In genomic region chr18:22591231-22591630, GRCh38 we compare ENCODE assay signal across 27 cellular contexts.
DNase-seq lines count a peak whose midpoint lies in the region; ATAC-seq and TF ChIP-seq lines count a peak whose summit lies in the region.
"Had no signal": no experiment of that assay in that cellular context is flagged by ENCODE, and none has a peak within 500 bp of the region (broad histone marks: within the 10 kb centered on the region; RNA-seq: fewer than 3 reads in every experiment).

No MANE protein-coding gene starts in this region.

- no peak overlapping the region for H3K4me3 ChIP-seq in adipocyte (ENCODE audit: low read length)
- no peak overlapping the region for H3K4me3 ChIP-seq in transverse colon
- H3K4me3 ChIP-seq: A549, lower lobe of right lung, SK-N-MC, tibial artery had no signal

- TF ChIP-seq POLR2A in transverse colon (IDR thresholded peaks at IDR 0.05), result no peak

- H3K9me3 ChIP-seq in adipocyte (ENCODE audit: control insufficient read depth, low read length) (peaks cover 16% of the 10 kb centered on the region), transverse colon (no peaks in the 10 kb centered on the region)
- H3K9me3 ChIP-seq: BE2C, lower lobe of right lung had no signal

- H3K9ac ChIP-seq in adipocyte (ENCODE audit: low read length), result no peak overlapping the region

- H3K27me3 ChIP-seq in adipocyte (replicated peaks; ENCODE audit: control insufficient read depth, insufficient read depth, low read length) (no peaks in the 10 kb centered on the region), transverse colon (no peaks in the 10 kb centered on the region)
- H3K27me3 ChIP-seq: BE2C, tibial artery had no signal

- in situ Hi-C loops in transverse colon (cut with MboI; ENCODE audit: low pct_ligation_motif_present in 1 of 4, low pct_unique_long_range_greater_than_20kb in 1 of 4, low sequenced_read_pairs in 3 of 4), result no loop called here

- no peak for TF ChIP-seq CTCF in transverse colon (IDR thresholded peaks at IDR 0.05)

- no peaks in the 10 kb centered on the region for H3K36me3 ChIP-seq in adipocyte (ENCODE audit: control insufficient read depth, insufficient read depth, low read length, severe bottlenecking)
- no peaks in the 10 kb centered on the region for H3K36me3 ChIP-seq in transverse colon
- H3K36me3 ChIP-seq: BE2C, lower lobe of right lung, tibial artery had no signal

- TF ChIP-seq EP300 in transverse colon (IDR thresholded peaks at IDR 0.05; ENCODE audit: low read depth), result no peak

- peak; percentile 25 for ATAC-seq in esophagus mucosa
- ATAC-seq: A549; activated T-cell treated with anti-CD3 and anti-CD28 coated beads, Interleukin-2, amount 50 U/mL, for 72 hours; effector memory CD8-positive, alpha-beta T cell; lower lobe of right lung; Panc1; stimulated activated naive CD8-positive, alpha-beta T cell treated with anti-CD3 and anti-CD28 coated beads, Interleukin-15, Interleukin-2, amounts not matched to agents 100 U/mL and 50 U/mL, for 24 hours; T-helper 17 cell had no signal

- DNase-seq in EH (ENCODE audit: low read depth), result peak; percentile 20
- DNase-seq in adipocyte (ENCODE audit: low read depth), result peak; percentile 77
- peak; percentile 32 for DNase-seq in left kidney (ENCODE audit: low read depth, low spot score)
- DNase-seq in transverse colon, result no peak
- no peak for DNase-seq in NCI-H2227 (lab: John Stamatoyannopoulos, UW; ENCODE audit: unreplicated experiment)
- DNase-seq in DMS 273 treated with DMSO at 0.1 percent for 48 hours (lab: John Stamatoyannopoulos, UW), result no peak
- no peak for DNase-seq in effector CD8-positive, alpha-beta T cell (lab: John Stamatoyannopoulos, UW)
- DNase-seq: activated CD4-positive, alpha-beta T cell treated with anti-CD3 and anti-CD28 coated beads for 48 hours; activated naive CD4-positive, alpha-beta T cell treated with anti-CD3 and anti-CD28 coated beads, Interleukin-2, amount 10 ng/mL, durations not matched to agents 7 days and 5 days; activated T-cell treated with anti-CD3 and anti-CD28 coated beads, Interleukin-2, amount 50 U/mL, for 72 hours; anterior cingulate cortex; BE2C; DMS79 treated with DMSO at 0.1 percent for 48 hours; effector memory CD8-positive, alpha-beta T cell; foreskin melanocyte; hippocampal formation; lower lobe of right lung; NCI-H1048; NCI-H187 treated with DMSO at 0.1 percent for 48 hours; stimulated activated CD4-positive, alpha-beta T cell treated with anti-CD3 and anti-CD28 coated beads, Interleukin-4, amount 100 ng/mL, for 4 hours; stimulated activated naive CD8-positive, alpha-beta T cell treated with anti-CD3 and anti-CD28 coated beads, Interleukin-15, Interleukin-2, amounts not matched to agents 100 U/mL and 50 U/mL, for 24 hours; T-helper 17 cell; tibial artery had no signal

- 77% methylated on average over 1 of the region's 1 CpG; no CpG with 5 or more reads in 1 of the 2 donors for WGBS in transverse colon (ENCODE audit: low coverage in 1 of 2), 2 donors

- H3K4me1 ChIP-seq in adipocyte (ENCODE audit: control insufficient read depth, insufficient read depth, low read length), result peaks cover 11% of the 10 kb centered on the region
- no peaks in the 10 kb centered on the region for H3K4me1 ChIP-seq in transverse colon
- H3K4me1 ChIP-seq: A549, BE2C, lower lobe of right lung had no signal

- intact Hi-C loops in transverse colon (cut with DNase I; ENCODE audit: low total_unique reads), result no loop called here

- H3K27ac ChIP-seq in transverse colon, result no peak overlapping the region
- H3K27ac ChIP-seq: A549, lower lobe of right lung, SK-N-MC, tibial artery had no signal

Comparison
In these comparisons a context has a peak if more than half of its experiments do, and no peak if none do; other contexts are left out.
1. DNase-seq: peak in EH (single experiment), adipocyte (single experiment) and left kidney (single experiment); none in transverse colon (single experiment), NCI-H2227 (single experiment), DMS 273 treated with DMSO at 0.1 percent for 48 hours (single experiment) and effector CD8-positive, alpha-beta T cell (single experiment).